Comparison of ENCODE assay signal across 1 cellular context in genomic region chr2:24638568-24638967, GRCh38.
TF ChIP-seq lines count a peak whose summit lies in the region.

No MANE protein-coding gene starts in this region.

TF ChIP-seq in GM12878, 131 proteins besides CTCF, POLR2A, EP300 and RAD21 (continued from another document):
- TF ChIP-seq SIX5 (IDR thresholded peaks at IDR 0.05; ENCODE audit: low read depth, low read length, severe bottlenecking) (no peak), MXI1 (IDR thresholded peaks at IDR 0.05; ENCODE audit: low read depth, low read length) (no peak), IKZF1 (conservative IDR thresholded peaks at IDR 0.05) (no peak)
